In genomic region chr2:138324068-138324771, GRCh38 we compare ENCODE assay signal across 3 cellular contexts.
TF ChIP-seq lines count a peak whose summit lies in the region.

No MANE protein-coding gene starts in this region.

TF ChIP-seq in HCT116, 20 proteins besides CTCF, POLR2A, EP300 and RAD21 (continues in another document):
- TF ChIP-seq YY1 (IDR thresholded peaks at IDR 0.05; ENCODE audit: extremely low read depth, insufficient replicate concordance, low read depth, low read length) (no peak), REST (IDR thresholded peaks at IDR 0.05; ENCODE audit: low read depth) (no peak), MAX (IDR thresholded peaks at IDR 0.05) (no peak), EZH2 (IDR thresholded peaks at IDR 0.05) (no peak), ZNF274 (IDR thresholded peaks at IDR 0.05; ENCODE audit: low read depth, low read length) (no peak), ZFX (IDR thresholded peaks at IDR 0.05) (no peak), EZH2phosphoT487 (IDR thresholded peaks at IDR 0.05; ENCODE audit: borderline replicate concordance) (no peak), ELF1 (IDR thresholded peaks at IDR 0.05; ENCODE audit: borderline replicate concordance, low read depth) (no peak), FOSL1 (IDR thresholded peaks at IDR 0.05; ENCODE audit: low read depth) (no peak), TCF7L2 (IDR thresholded peaks at IDR 0.05; ENCODE audit: borderline replicate concordance, extremely low read depth, insufficient read depth, insufficient read length) (no peak), SP1 (IDR thresholded peaks at IDR 0.05; ENCODE audit: low read depth) (no peak), CBX3 (IDR thresholded peaks at IDR 0.05; ENCODE audit: low read depth) (no peak), SIN3A (IDR thresholded peaks at IDR 0.05; ENCODE audit: low read depth) (no peak), CEBPB (IDR thresholded peaks at IDR 0.05; ENCODE audit: low read depth) (no peak), ZBTB33 (IDR thresholded peaks at IDR 0.05; ENCODE audit: extremely low read depth, insufficient replicate concordance, low read length) (no peak), ATF3 (IDR thresholded peaks at IDR 0.05) (no peak), JUND (IDR thresholded peaks at IDR 0.05) (no peak)

TF ChIP-seq in WTC11, 78 proteins besides CTCF, POLR2A, EP300 and RAD21:
- TF ChIP-seq PRRX2 (CRISPR knock-in tag; IDR thresholded peaks at IDR 0.05) (no peak), ZNF512 (CRISPR knock-in tag; IDR thresholded peaks at IDR 0.05; ENCODE audit: borderline replicate concordance) (no peak), HMGA2 (CRISPR knock-in tag; IDR thresholded peaks at IDR 0.05) (no peak), ZNF532 (CRISPR knock-in tag; IDR thresholded peaks at IDR 0.05; ENCODE audit: borderline replicate concordance) (no peak), NR2C2 (CRISPR knock-in tag; IDR thresholded peaks at IDR 0.05) (no peak), FOXK1 (CRISPR knock-in tag; IDR thresholded peaks at IDR 0.05) (no peak), NFATC4 (CRISPR knock-in tag; IDR thresholded peaks at IDR 0.05) (no peak), OVOL2 (CRISPR knock-in tag; IDR thresholded peaks at IDR 0.05; ENCODE audit: borderline replicate concordance) (no peak), CREM (CRISPR knock-in tag; IDR thresholded peaks at IDR 0.05) (no peak), EMX1 (CRISPR knock-in tag; IDR thresholded peaks at IDR 0.05) (no peak), ZNF281 (CRISPR knock-in tag; IDR thresholded peaks at IDR 0.05) (no peak), GABPB1 (CRISPR knock-in tag; IDR thresholded peaks at IDR 0.05) (no peak), ATF2 (CRISPR knock-in tag; IDR thresholded peaks at IDR 0.05; ENCODE audit: borderline replicate concordance, low read depth) (no peak), SP1 (CRISPR knock-in tag; conservative IDR thresholded peaks at IDR 0.05) (no peak), ZNF317 (CRISPR knock-in tag; IDR thresholded peaks at IDR 0.05; ENCODE audit: borderline replicate concordance, low read depth) (no peak), ZNF671 (CRISPR knock-in tag; IDR thresholded peaks at IDR 0.05) (no peak), KAT7 (CRISPR knock-in tag; IDR thresholded peaks at IDR 0.05; ENCODE audit: borderline replicate concordance) (no peak)

TF ChIP-seq in HepG2, 621 proteins besides CTCF, POLR2A, EP300 and RAD21:
- TF ChIP-seq ZNF609 (CRISPR knock-in tag; IDR thresholded peaks at IDR 0.05; ENCODE audit: borderline replicate concordance) (no peak), HBP1 (CRISPR knock-in tag; IDR thresholded peaks at IDR 0.05; ENCODE audit: low read depth) (no peak), ZNF230 (CRISPR knock-in tag; IDR thresholded peaks at IDR 0.05) (no peak), STAG1 (CRISPR knock-in tag; IDR thresholded peaks at IDR 0.05) (peak; percentile 44; the same call in 1 of the 2 replicates), MXI1 (IDR thresholded peaks at IDR 0.05; ENCODE audit: borderline replicate concordance, low read depth, low read length) (no peak), ZNF546 (CRISPR knock-in tag; conservative IDR thresholded peaks at IDR 0.05) (no peak)
